8 cellular contexts compared by ENCODE assay signal in the genomic region with DNA sequence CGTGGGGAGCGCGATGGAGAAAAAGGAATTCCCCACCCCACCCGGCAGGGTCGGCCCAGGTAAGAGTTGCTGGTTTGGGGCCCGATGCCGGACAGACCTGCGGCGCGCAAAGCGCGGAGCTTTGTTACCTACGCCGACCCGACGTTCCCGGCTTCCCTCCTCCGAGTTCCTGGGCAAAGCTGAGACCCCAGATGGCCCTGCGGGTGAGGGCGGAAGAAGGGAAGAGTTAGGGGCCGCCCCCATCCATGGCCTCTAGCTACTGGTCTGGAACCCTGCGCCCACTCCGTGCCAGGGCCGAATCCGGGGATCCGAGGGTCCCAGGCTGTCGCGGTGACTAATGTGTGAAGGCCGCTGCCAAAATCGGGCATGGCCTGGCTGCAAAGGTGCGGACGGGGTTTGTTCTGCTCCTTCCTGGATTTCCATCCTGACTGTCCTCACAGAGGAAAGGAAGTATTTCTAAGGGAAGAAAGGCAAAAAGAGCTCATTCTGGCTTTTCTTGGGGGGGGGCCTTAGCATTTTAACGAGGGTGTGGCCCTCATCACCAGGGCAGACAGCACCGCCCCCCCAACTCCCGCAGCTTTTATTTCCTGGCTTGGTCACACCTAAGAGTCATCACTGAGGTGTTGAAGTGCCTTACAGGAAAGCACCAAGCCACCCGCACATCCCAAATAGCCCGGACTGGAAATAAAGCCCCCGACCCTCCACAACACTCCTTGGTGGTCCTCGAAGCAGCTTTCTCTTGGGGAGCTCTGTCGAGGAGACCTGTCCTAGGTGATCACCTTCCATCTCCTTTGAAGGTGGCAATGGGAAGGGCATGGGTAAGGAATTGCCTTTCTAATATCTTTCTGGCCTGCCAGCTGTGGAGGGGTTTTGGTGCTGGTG. TPM values are rescaled to one million over a fixed set of nuclear protein-coding genes. Genes with fewer than 3 reads are reported as not detected.
DNase-seq lines count a peak whose midpoint lies in the region; ATAC-seq and TF ChIP-seq lines count a peak whose summit lies in the region.

No MANE protein-coding gene starts in this region.

- H3K36me3 Mint-ChIP-seq in CD14-positive monocyte = peaks cover 10 to 13% of the 10 kb centered on the region in 2 donors
- no peaks in the 10 kb centered on the region for H3K36me3 Mint-ChIP-seq in activated naive CD8-positive, alpha-beta T cell treated with anti-CD3 and anti-CD28 coated beads for 36 hours
- H3K36me3 Mint-ChIP-seq in stimulated activated effector memory CD8-positive, alpha-beta T cell treated with anti-CD3 and anti-CD28 coated beads, Interleukin-12 subunit alpha, Interleukin-12 subunit beta, amount 100 ng/mL, for 72 hours = peaks cover 10% of the 10 kb centered on the region

- no peak for DNase-seq in CD14-positive monocyte (ENCODE audit: low spot score)
- no peak for DNase-seq in activated naive CD8-positive, alpha-beta T cell treated with anti-CD3 and anti-CD28 coated beads for 36 hours
- no peak for DNase-seq in stimulated activated effector memory CD8-positive, alpha-beta T cell treated with anti-CD3 and anti-CD28 coated beads, Interleukin-12 subunit alpha, Interleukin-12 subunit beta, amount 100 ng/mL, for 72 hours (ENCODE audit: low spot score in 2 of 2)
- no peak for DNase-seq in AML-193 (lab: John Stamatoyannopoulos, UW)
- no peak for DNase-seq in DMS153 treated with DMSO at 0.1 percent for 48 hours (lab: John Stamatoyannopoulos, UW; ENCODE audit: unreplicated experiment)
- no peak for DNase-seq in SIG-M5 treated with dmso at 0.1 percent for 504 hours (lab: John Stamatoyannopoulos, UW; ENCODE audit: unreplicated experiment)

- peak overlapping the region; percentile 72 to 91 for H3K4me3 Mint-ChIP-seq in CD14-positive monocyte
- H3K4me3 Mint-ChIP-seq in activated naive CD8-positive, alpha-beta T cell treated with anti-CD3 and anti-CD28 coated beads for 36 hours = peak overlapping the region; percentile 66
- H3K4me3 Mint-ChIP-seq in stimulated activated effector memory CD8-positive, alpha-beta T cell treated with anti-CD3 and anti-CD28 coated beads, Interleukin-12 subunit alpha, Interleukin-12 subunit beta, amount 100 ng/mL, for 72 hours = peak overlapping the region; percentile 57

- H3K27ac Mint-ChIP-seq in CD14-positive monocyte = no peak overlapping the region
- no peak overlapping the region for H3K27ac Mint-ChIP-seq in activated naive CD8-positive, alpha-beta T cell treated with anti-CD3 and anti-CD28 coated beads for 36 hours
- H3K27ac Mint-ChIP-seq in stimulated activated effector memory CD8-positive, alpha-beta T cell treated with anti-CD3 and anti-CD28 coated beads, Interleukin-12 subunit alpha, Interleukin-12 subunit beta, amount 100 ng/mL, for 72 hours = no peak overlapping the region

- peak overlapping the region; percentile 66 for H3K27ac ChIP-seq in KOPT-K1 (ENCODE audit: low read depth, low read length, poor library complexity, severe bottlenecking)

- H3K9me3 ChIP-seq in KOPT-K1 (ENCODE audit: insufficient read depth, low read length, poor library complexity, severe bottlenecking) = no peaks in the 10 kb centered on the region
- peaks cover 2% of the 10 kb centered on the region for H3K9me3 ChIP-seq in iPS-18c (ENCODE audit: control insufficient read depth, insufficient read depth, low read length)

- H3K27me3 Mint-ChIP-seq in CD14-positive monocyte (ENCODE audit: low read depth in 3 of 3) = peaks cover 24 to 32% (median 32%) of the 10 kb centered on the region in 3 donors
- peaks cover 18% of the 10 kb centered on the region for H3K27me3 Mint-ChIP-seq in activated naive CD8-positive, alpha-beta T cell treated with anti-CD3 and anti-CD28 coated beads for 36 hours

- intact Hi-C loops in CD14-positive monocyte (cut with micrococcal nuclease) = no loop called here

- H3K4me1 Mint-ChIP-seq in CD14-positive monocyte = peaks cover 15% of the 10 kb centered on the region
- peaks cover 6% of the 10 kb centered on the region for H3K4me1 Mint-ChIP-seq in activated naive CD8-positive, alpha-beta T cell treated with anti-CD3 and anti-CD28 coated beads for 36 hours
- H3K4me1 Mint-ChIP-seq in stimulated activated effector memory CD8-positive, alpha-beta T cell treated with anti-CD3 and anti-CD28 coated beads, Interleukin-12 subunit alpha, Interleukin-12 subunit beta, amount 100 ng/mL, for 72 hours = no peaks in the 10 kb centered on the region

- no peak for TF ChIP-seq CTCF in CD14-positive monocyte (IDR thresholded peaks at IDR 0.05)

- H3K36me3 ChIP-seq in KOPT-K1 (ENCODE audit: insufficient read depth, low read length) = no peaks in the 10 kb centered on the region

- H3K4me3 ChIP-seq in iPS-18c (ENCODE audit: insufficient read depth, low read depth, low read length) = peak overlapping the region; percentile 97

- ATAC-seq in stimulated activated effector memory CD8-positive, alpha-beta T cell treated with anti-CD3 and anti-CD28 coated beads, Interleukin-12 subunit alpha, Interleukin-12 subunit beta, amount 100 ng/mL, for 72 hours = no peak

- peaks cover 0 to 3% (median 0%) of the 10 kb centered on the region in 7 donors for H3K9me3 Mint-ChIP-seq in CD14-positive monocyte
- H3K9me3 Mint-ChIP-seq in activated naive CD8-positive, alpha-beta T cell treated with anti-CD3 and anti-CD28 coated beads for 36 hours = no peaks in the 10 kb centered on the region
- H3K9me3 Mint-ChIP-seq in stimulated activated effector memory CD8-positive, alpha-beta T cell treated with anti-CD3 and anti-CD28 coated beads, Interleukin-12 subunit alpha, Interleukin-12 subunit beta, amount 100 ng/mL, for 72 hours = no peaks in the 10 kb centered on the region

RNA-seq across cellular contexts. Expression of gene PTK7, which starts 1.1 kb away (rescaled TPM):
- polyA plus RNA-seq in CD14-positive monocyte = not detected
- total RNA-seq in activated naive CD8-positive, alpha-beta T cell treated with anti-CD3 and anti-CD28 coated beads for 36 hours = 1 to 10 TPM; 3.3 to 3.9 TPM

RNA-seq across cellular contexts. Expression of gene KLC4, which starts 17.7 kb away (rescaled TPM):
- 1 to 10 TPM; 6.0 to 6.1 TPM for polyA plus RNA-seq in CD14-positive monocyte
- total RNA-seq in activated naive CD8-positive, alpha-beta T cell treated with anti-CD3 and anti-CD28 coated beads for 36 hours = 1 to 10 TPM; 9.5 to 10.0 TPM

RNA-seq across cellular contexts. Expression of gene MRPL2, which starts 17.9 kb away (rescaled TPM):
- 10 to 100 TPM; 23.9 to 26.3 TPM for polyA plus RNA-seq in CD14-positive monocyte
- 100 to 1,000 TPM; 112 to 113 TPM for total RNA-seq in activated naive CD8-positive, alpha-beta T cell treated with anti-CD3 and anti-CD28 coated beads for 36 hours

RNA-seq across cellular contexts. Expression of gene CUL7, which starts 23.5 kb away (rescaled TPM):
- 1 to 10 TPM; 1.2 to 2.4 TPM for polyA plus RNA-seq in CD14-positive monocyte
- 10 to 100 TPM in 1 of 2 experiments, 1 to 10 TPM in 1; 9.3 to 10.2 TPM for total RNA-seq in activated naive CD8-positive, alpha-beta T cell treated with anti-CD3 and anti-CD28 coated beads for 36 hours

RNA-seq across cellular contexts. Expression of gene RRP36, which starts 55.7 kb away (rescaled TPM):
- 10 to 100 TPM; 43.3 to 52.5 TPM for polyA plus RNA-seq in CD14-positive monocyte
- 10 to 100 TPM; 87.6 to 93.0 TPM for total RNA-seq in activated naive CD8-positive, alpha-beta T cell treated with anti-CD3 and anti-CD28 coated beads for 36 hours
